Comparison of ENCODE assay signal across 24 cellular contexts in the genomic region with DNA sequence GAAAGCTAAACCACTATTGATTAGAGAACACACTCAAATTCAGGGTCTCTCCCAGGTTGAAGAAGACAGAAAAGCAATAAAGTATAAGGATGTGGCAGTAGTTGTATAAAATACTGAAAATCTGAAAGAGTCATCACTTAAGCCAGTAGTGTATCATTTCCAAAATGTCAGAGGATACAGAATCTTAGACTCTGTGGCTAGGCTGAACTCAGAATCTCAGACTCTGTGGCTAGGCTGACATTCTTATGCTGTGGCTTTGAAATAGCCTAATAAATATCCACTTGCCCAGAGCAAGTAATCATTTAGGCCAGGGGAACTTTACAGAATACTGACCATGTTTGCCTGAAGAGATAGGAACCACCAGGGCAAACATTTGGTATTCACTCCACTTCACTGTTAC.
"Had no signal": no experiment of that assay in that cellular context is flagged by ENCODE, and none has a peak within 500 bp of the region (broad histone marks: within the 10 kb centered on the region; RNA-seq: fewer than 3 reads in every experiment).

No MANE protein-coding gene starts in this region.

- H3K9me3 Mint-ChIP-seq: activated naive CD4-positive, alpha-beta T cell treated with anti-CD3 and anti-CD28 coated beads, Interleukin-2, amount 50 U/mL, for 72 hours; activated T-helper 17 cell treated with anti-CD3 and anti-CD28 coated beads, Interleukin-2, amount 50 U/mL, for 72 hours; immature natural killer cell; mesothelial cell of epicardium; natural killer cell treated with Interleukin-12 subunit alpha and Interleukin-12 subunit beta and Interleukin-15 and Interleukin-18, amount 100 ng/mL, for 72 hours; T-helper 2 cell treated with Interferon-gamma antibody and Interleukin-4, amounts not matched to agents 5 μg/mL and 100 μg/mL, for 36 hours had no signal

- H3K27ac Mint-ChIP-seq: activated naive CD4-positive, alpha-beta T cell treated with anti-CD3 and anti-CD28 coated beads, Interleukin-2, amount 50 U/mL, for 72 hours; activated T-helper 17 cell treated with anti-CD3 and anti-CD28 coated beads, Interleukin-2, amount 50 U/mL, for 72 hours; mesothelial cell of epicardium; natural killer cell treated with Interleukin-12 subunit alpha and Interleukin-12 subunit beta and Interleukin-15 and Interleukin-18, amount 100 ng/mL, for 72 hours; T-helper 2 cell treated with Interferon-gamma antibody and Interleukin-4, amounts not matched to agents 5 μg/mL and 100 μg/mL, for 36 hours had no signal

- H3K4me1 Mint-ChIP-seq: activated T-helper 17 cell treated with anti-CD3 and anti-CD28 coated beads, Interleukin-2, amount 50 U/mL, for 72 hours; immature natural killer cell had no signal

- H3K27ac ChIP-seq: esophagus muscularis mucosa, hepatocyte, prostate gland, stomach, suprapubic skin, transverse colon, VCaP had no signal

- H3K4me3 Mint-ChIP-seq: activated T-helper 17 cell treated with anti-CD3 and anti-CD28 coated beads, Interleukin-2, amount 50 U/mL, for 72 hours; immature natural killer cell; mesothelial cell of epicardium; natural killer cell treated with Interleukin-12 subunit alpha and Interleukin-12 subunit beta and Interleukin-15 and Interleukin-18, amount 100 ng/mL, for 72 hours; T-helper 2 cell treated with Interferon-gamma antibody and Interleukin-4, amounts not matched to agents 5 μg/mL and 100 μg/mL, for 36 hours had no signal

- H3K79me2 ChIP-seq: hepatocyte had no signal

- H3K27me3 Mint-ChIP-seq: activated T-helper 17 cell treated with anti-CD3 and anti-CD28 coated beads, Interleukin-2, amount 50 U/mL, for 72 hours; natural killer cell treated with Interleukin-12 subunit alpha and Interleukin-12 subunit beta and Interleukin-15 and Interleukin-18, amount 100 ng/mL, for 72 hours had no signal

- H2AFZ ChIP-seq: hepatocyte had no signal

- H3K27me3 ChIP-seq: esophagus muscularis mucosa, hepatocyte, left lung, stomach, suprapubic skin, transverse colon had no signal

- ATAC-seq: activated naive CD4-positive, alpha-beta T cell treated with anti-CD3 and anti-CD28 coated beads, Interleukin-2, amount 50 U/mL, for 72 hours; activated T-helper 17 cell treated with anti-CD3 and anti-CD28 coated beads, Interleukin-2, amount 50 U/mL, for 72 hours; left lung; natural killer cell treated with Interleukin-12 subunit alpha and Interleukin-12 subunit beta and Interleukin-15 and Interleukin-18, amount 100 ng/mL, for 72 hours had no signal

- H3K4me2 ChIP-seq: hepatocyte had no signal

- H3K4me1 ChIP-seq: left lung, prostate gland, stomach, suprapubic skin, transverse colon had no signal

- DNase-seq: activated CD4-positive, alpha-beta T cell treated with anti-CD3 and anti-CD28 coated beads, Interleukin-2, amount 50 U/mL, for 1 hour; activated CD4-positive, CD25-positive, alpha-beta regulatory T cell treated with anti-CD3 and anti-CD28 coated beads, Interleukin-2, amount 50 U/mL, for 72 hours; activated T-cell treated with anti-CD3 and anti-CD28 coated beads, Interleukin-2, amount 50 U/mL, for 1 hour; aorta; central memory CD4-positive, alpha-beta T cell; effector memory CD4-positive, alpha-beta T cell; glutamatergic neuron; immature natural killer cell; kidney glomerular epithelial cell; left lung; stimulated activated CD4-positive, alpha-beta T cell treated with anti-CD3 and anti-CD28 coated beads, Interleukin-1b, Interleukin-23, amount 100 ng/mL, for 48 hours; stomach; transverse colon had no signal

- H3K4me3 ChIP-seq: esophagus muscularis mucosa, hepatocyte, left lung, lung, prostate gland, stomach, suprapubic skin, transverse colon had no signal

- H3K9me3 ChIP-seq: esophagus muscularis mucosa, left lung, prostate gland, stomach, suprapubic skin, transverse colon had no signal

- H3K36me3 ChIP-seq: prostate gland had no signal
